21 cellular contexts compared by ENCODE assay signal in genomic region chr2:180004731-180005130, GRCh38. TPM values are rescaled to one million over a fixed set of nuclear protein-coding genes. Genes with fewer than 3 reads are reported as not detected.
DNase-seq lines count a peak whose midpoint lies in the region; ATAC-seq and TF ChIP-seq lines count a peak whose summit lies in the region.
"Had no signal": no experiment of that assay in that cellular context is flagged by ENCODE, and none has a peak within 500 bp of the region (broad histone marks: within the 10 kb centered on the region; RNA-seq: fewer than 3 reads in every experiment).

No MANE protein-coding gene starts in this region.

- CTCF ChIA-PET in CD8-positive, alpha-beta T cell (lab: Charles Lee): no interaction called here
- CTCF ChIA-PET in activated B cell treated with CpG ODN at 0.5 μM for 24 hours (lab: Charles Lee): no interaction called here
- CTCF ChIA-PET in naive thymus-derived CD4-positive, alpha-beta T cell (lab: Charles Lee): no interaction called here

- peaks cover 53% of the 10 kb centered on the region for H3K4me1 Mint-ChIP-seq in CD8-positive, alpha-beta T cell (ENCODE audit: low read depth)
- peaks cover 22% of the 10 kb centered on the region for H3K4me1 Mint-ChIP-seq in GM23338
- H3K4me1 Mint-ChIP-seq in activated B cell treated with CpG ODN at 0.5 μM for 24 hours: peaks cover 55% of the 10 kb centered on the region
- peaks cover 23 to 71% (median 69%) of the 10 kb centered on the region in 7 donors for H3K4me1 Mint-ChIP-seq in naive thymus-derived CD4-positive, alpha-beta T cell

- no peak for TF ChIP-seq CTCF in CD8-positive, alpha-beta T cell (IDR thresholded peaks at IDR 0.05)
- TF ChIP-seq CTCF in GM23338 (conservative IDR thresholded peaks at IDR 0.05; ENCODE audit: low read depth in 2 of 2) (no peak), activated B cell treated with CpG ODN at 0.5 μM for 24 hours (IDR thresholded peaks at IDR 0.05) (no peak), brain microvascular endothelial cell (IDR thresholded peaks at IDR 0.05; ENCODE audit: low read depth, low read length, missing control alignments) (no peak)

- H3K79me2 ChIP-seq in GM23338 (replicated peaks; ENCODE audit: insufficient read depth): peaks cover 70% of the 10 kb centered on the region

- no peak overlapping the region for H3K27ac Mint-ChIP-seq in CD8-positive, alpha-beta T cell
- H3K27ac Mint-ChIP-seq in GM23338: no peak overlapping the region; the same call in 1 of the 2 replicates
- H3K27ac Mint-ChIP-seq in activated B cell treated with CpG ODN at 0.5 μM for 24 hours: no peak overlapping the region
- H3K27ac Mint-ChIP-seq in naive thymus-derived CD4-positive, alpha-beta T cell: peak overlapping the region in 3 of 9 donors; percentile 19 to 33 (median 25)
- H3K27ac Mint-ChIP-seq: activated T-helper 2 cell treated with anti-CD3 and anti-CD28 coated beads, Interferon-gamma antibody, Interleukin-2, Interleukin-4, amounts not matched to agents 10 μg/mL and 5 μg/mL and 100 μg/mL, durations not matched to agents 14 hours and 24 hours and 36 hours had no signal

- intact Hi-C loops in CD8-positive, alpha-beta T cell (cut with DNase I, micrococcal nuclease): loop anchor here (5.0 to 10.0 kb wide), 5 partner anchors 1482 to 1890 kb away; partner anchors contain the start of genes FKBP7 (in 2 of the 2), ITPRID2 (in 2 of the 2) and RBM45 (in 1 of the 2)
- intact Hi-C loops in activated B cell treated with CpG ODN at 0.5 μM for 24 hours (cut with micrococcal nuclease): loop anchor here (5.0 kb wide), 2 partner anchors 1888 to 1892 kb away; partner anchors contain the start of genes ITPRID2 and RBM45
- intact Hi-C loops in naive thymus-derived CD4-positive, alpha-beta T cell (cut with micrococcal nuclease): loop anchor here (5.0 kb wide), 6 partner anchors 767 to 1892 kb away; partner anchors contain the start of genes OSBPL6 (in 1 of the 2), RBM45 (in 1 of the 2) and UBE2E3 (in 1 of the 2)

- no peaks in the 10 kb centered on the region for H3K9me3 Mint-ChIP-seq in CD8-positive, alpha-beta T cell
- H3K9me3 Mint-ChIP-seq in GM23338 (no peaks in the 10 kb centered on the region), activated B cell treated with CpG ODN at 0.5 μM for 24 hours (no peaks in the 10 kb centered on the region)
- H3K9me3 Mint-ChIP-seq in naive thymus-derived CD4-positive, alpha-beta T cell: no peaks in the 10 kb centered on the region
- H3K9me3 Mint-ChIP-seq: activated T-helper 2 cell treated with anti-CD3 and anti-CD28 coated beads, Interferon-gamma antibody, Interleukin-2, Interleukin-4, amounts not matched to agents 10 μg/mL and 5 μg/mL and 100 μg/mL, durations not matched to agents 14 hours and 24 hours and 36 hours had no signal

- H3K9me3 ChIP-seq in CD8-positive, alpha-beta T cell (ENCODE audit: low read length): no peaks in the 10 kb centered on the region
- H3K9me3 ChIP-seq in naive thymus-derived CD4-positive, alpha-beta T cell (ENCODE audit: control insufficient read depth in 2 of 3, low read length in 3 of 3): no peaks in the 10 kb centered on the region
- H3K9me3 ChIP-seq: BE2C, colonic mucosa, sigmoid colon, thyroid gland had no signal

- H3K27ac ChIP-seq in CD8-positive, alpha-beta T cell (ENCODE audit: low read depth, low read length): no peak overlapping the region
- no peak overlapping the region for H3K27ac ChIP-seq in GM23338 (ENCODE audit: low read depth)
- no peak overlapping the region for H3K27ac ChIP-seq in naive thymus-derived CD4-positive, alpha-beta T cell (ENCODE audit: low read depth, low read length)
- no peak overlapping the region for H3K27ac ChIP-seq in brain microvascular endothelial cell
- H3K27ac ChIP-seq: colonic mucosa, sigmoid colon, thyroid gland had no signal

- no peaks in the 10 kb centered on the region for H3F3A ChIP-seq in GM23338 (replicated peaks; ENCODE audit: low read depth)

- H3K36me3 Mint-ChIP-seq in CD8-positive, alpha-beta T cell: peaks cover 25% of the 10 kb centered on the region
- H3K36me3 Mint-ChIP-seq in GM23338 (ENCODE audit: low read depth) (0 out of 3 replicates have a peak, but pooled peaks cover 2% of the 10 kb centered on the region), activated B cell treated with CpG ODN at 0.5 μM for 24 hours (ENCODE audit: low read depth) (peaks cover 29% of the 10 kb centered on the region)
- H3K36me3 Mint-ChIP-seq in naive thymus-derived CD4-positive, alpha-beta T cell: peaks cover 0 to 17% (median 3%) of the 10 kb centered on the region in 5 donors

- no peak for ATAC-seq in CD8-positive, alpha-beta T cell
- no peak for ATAC-seq in GM23338
- ATAC-seq in activated B cell treated with CpG ODN at 0.5 μM for 24 hours (ENCODE audit: low read depth): no peak
- no peak for ATAC-seq in naive thymus-derived CD4-positive, alpha-beta T cell
- no peak for ATAC-seq in HG02973 (IDR thresholded peaks at IDR 0.05; ENCODE audit: unreplicated experiment)
- no peak for ATAC-seq in HG02678 (IDR thresholded peaks at IDR 0.05; ENCODE audit: unreplicated experiment)
- ATAC-seq: K562, Right ventricle myocardium inferior had no signal

- peak overlapping the region; percentile 36 for H3K4me3 Mint-ChIP-seq in CD8-positive, alpha-beta T cell
- H3K4me3 Mint-ChIP-seq in GM23338 (peak overlapping the region; percentile 64; the same call in 2 of the 3 replicates), activated B cell treated with CpG ODN at 0.5 μM for 24 hours (peak overlapping the region; percentile 93)
- H3K4me3 Mint-ChIP-seq in naive thymus-derived CD4-positive, alpha-beta T cell: peak overlapping the region in 9 of 10 donors; percentile 11 to 100 (median 41)

- H2AFZ ChIP-seq in GM23338: no peak overlapping the region

- H3K4me1 ChIP-seq in CD8-positive, alpha-beta T cell (ENCODE audit: insufficient read depth, low read length): peaks cover 14% of the 10 kb centered on the region
- H3K4me1 ChIP-seq in GM23338 (ENCODE audit: insufficient read depth): peaks cover 13% of the 10 kb centered on the region
- peaks cover 8 to 11% of the 10 kb centered on the region in 2 donors for H3K4me1 ChIP-seq in naive thymus-derived CD4-positive, alpha-beta T cell (ENCODE audit: control insufficient read depth in 2 of 2, insufficient read depth in 2 of 2, low read length in 2 of 2)
- H3K4me1 ChIP-seq: BE2C had no signal

- POLR2A ChIA-PET in CD8-positive, alpha-beta T cell (lab: Charles Lee): interaction anchor here (0.7 kb wide), 1 partner anchor 1232 kb away, joined by 5 read pairs; no protein-coding TSS in a partner anchor
- POLR2A ChIA-PET in activated B cell treated with CpG ODN at 0.5 μM for 24 hours (lab: Charles Lee): no interaction called here
- POLR2A ChIA-PET in naive thymus-derived CD4-positive, alpha-beta T cell (lab: Charles Lee): no interaction called here

- H4K20me1 ChIP-seq in GM23338 (replicated peaks; ENCODE audit: insufficient read depth): peaks cover 12% of the 10 kb centered on the region; the same call in 1 of the 2 replicates

- H3K36me3 ChIP-seq in CD8-positive, alpha-beta T cell (ENCODE audit: insufficient read depth, low read length): no peaks in the 10 kb centered on the region
- H3K36me3 ChIP-seq in GM23338 (ENCODE audit: insufficient read depth): no peaks in the 10 kb centered on the region
- peaks cover 0 to 6% (median 3%) of the 10 kb centered on the region in 3 experiments for H3K36me3 ChIP-seq in naive thymus-derived CD4-positive, alpha-beta T cell (ENCODE audit: control insufficient read depth in 2 of 3, insufficient read depth in 3 of 3, low read length in 3 of 3)
- no peaks in the 10 kb centered on the region for H3K36me3 ChIP-seq in brain microvascular endothelial cell (replicated peaks)
- H3K36me3 ChIP-seq: BE2C, colonic mucosa, sigmoid colon, thyroid gland had no signal

- no peaks in the 10 kb centered on the region for H3K27me3 Mint-ChIP-seq in CD8-positive, alpha-beta T cell (ENCODE audit: low read depth)
- H3K27me3 Mint-ChIP-seq in GM23338 (ENCODE audit: insufficient read depth, low read depth, poor library complexity): peaks cover 7% of the 10 kb centered on the region
- H3K27me3 Mint-ChIP-seq in activated B cell treated with CpG ODN at 0.5 μM for 24 hours: no peaks in the 10 kb centered on the region
- H3K27me3 Mint-ChIP-seq in naive thymus-derived CD4-positive, alpha-beta T cell: peaks cover 0 to 3% (median 0%) of the 10 kb centered on the region in 5 donors

- peak overlapping the region; percentile 93 for H3K4me2 ChIP-seq in GM23338

- no peak overlapping the region for H3K4me3 ChIP-seq in CD8-positive, alpha-beta T cell (ENCODE audit: low read depth, low read length)
- H3K4me3 ChIP-seq in GM23338 (peak overlapping the region; percentile 54), brain microvascular endothelial cell (ENCODE audit: low read depth, low read length) (no peak overlapping the region)
- H3K4me3 ChIP-seq in naive thymus-derived CD4-positive, alpha-beta T cell (ENCODE audit: low read length): no peak overlapping the region
- H3K4me3 ChIP-seq: colonic mucosa, K562, sigmoid colon, thyroid gland had no signal

- no peaks in the 10 kb centered on the region for H3K27me3 ChIP-seq in CD8-positive, alpha-beta T cell (ENCODE audit: insufficient read depth, low read length)
- H3K27me3 ChIP-seq in GM23338 (ENCODE audit: insufficient read depth) (no peaks in the 10 kb centered on the region), brain microvascular endothelial cell (replicated peaks) (no peaks in the 10 kb centered on the region)
- H3K27me3 ChIP-seq in naive thymus-derived CD4-positive, alpha-beta T cell (ENCODE audit: control insufficient read depth in 2 of 2, insufficient read depth in 2 of 2, low read length in 2 of 2): no peaks in the 10 kb centered on the region
- H3K27me3 ChIP-seq: BE2C, colonic mucosa, sigmoid colon, thyroid gland had no signal

- no peaks in the 10 kb centered on the region for H3K9me2 ChIP-seq in GM23338 (ENCODE audit: insufficient read depth)

- no peak for DNase-seq in CD8-positive, alpha-beta T cell
- no peak for DNase-seq in GM23338 (ENCODE audit: low spot score)
- DNase-seq in activated B cell treated with CpG ODN at 0.5 μM for 24 hours: no peak
- no peak for DNase-seq in naive thymus-derived CD4-positive, alpha-beta T cell
- no peak for DNase-seq in brain microvascular endothelial cell
- no peak for DNase-seq in GM19238 (ENCODE audit: insufficient read length, low spot score)
- DNase-seq: aorta; BE2C; colonic mucosa; glutamatergic neuron; islet precursor cell; mammary epithelial cell; NCI-H1105; sigmoid colon; stimulated activated CD4-positive, alpha-beta T cell treated with anti-CD3 and anti-CD28 coated beads, Interleukin-4, amount 100 ng/mL, for 24 hours; thyroid gland had no signal

- in situ Hi-C loops in brain microvascular endothelial cell (cut with HindIII; ENCODE audit: low pct_ligation_motif_present, low sequenced_read_pairs): no loop called here

RNA-seq across cellular contexts. Expression of gene CWC22, which starts 2.4 kb away (rescaled TPM):
- 10 to 100 TPM; 13.8 to 15.3 TPM for total RNA-seq in CD8-positive, alpha-beta T cell
- 31.5 and 36.0 TPM in 2 replicates for total RNA-seq in GM23338 (2014; rRNA removed; shearing (Covaris generic))
- polyA plus RNA-seq in GM23338 (2016; fragmentation: Nextera tagmentation; extraction: Ambion mirVana): 29.0 and 38.3 TPM in 2 replicates
- total RNA-seq in activated B cell treated with CpG ODN at 0.5 μM for 24 hours: 27.5 and 28.9 TPM in 2 replicates
- total RNA-seq in naive thymus-derived CD4-positive, alpha-beta T cell: 10 to 100 TPM; 14.4 to 32.0 (median 23.5) TPM
- polyA plus RNA-seq in naive thymus-derived CD4-positive, alpha-beta T cell: 10 to 100 TPM; 32.5 to 42.6 TPM

Comparison
In these comparisons a context has a peak if more than half of its experiments do, and no peak if none do; other contexts are left out.
1. H3K4me3 Mint-ChIP-seq: peak in every context shown above with its lines; median percentile 93 in activated B cell treated with CpG ODN at 0.5 μM for 24 hours; 64 in GM23338; 41 in naive thymus-derived CD4-positive, alpha-beta T cell; 36 in CD8-positive, alpha-beta T cell.